ENCODE assay signal across 8 cellular contexts in the genomic region with DNA sequence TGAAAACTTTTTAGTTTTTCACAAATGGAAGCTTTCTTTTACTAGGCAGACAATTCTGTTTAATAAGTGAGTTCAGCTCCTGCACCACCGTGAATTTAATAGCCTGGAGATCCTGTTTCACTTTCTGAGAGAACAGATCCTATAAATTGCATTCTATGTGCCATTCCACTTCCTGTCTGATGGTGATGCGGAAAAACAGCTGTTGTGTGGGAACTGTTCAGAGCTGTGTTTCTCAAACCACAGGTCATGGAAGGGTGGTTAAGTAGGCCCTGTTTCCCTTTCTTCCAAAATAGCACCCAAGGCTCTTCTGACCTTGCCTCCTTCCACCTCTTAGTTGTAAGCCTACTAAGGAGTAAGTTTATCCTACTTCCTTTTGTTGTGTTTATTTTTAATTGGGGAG.
DNase-seq lines count a peak whose midpoint lies in the region; ATAC-seq and TF ChIP-seq lines count a peak whose summit lies in the region.

No MANE protein-coding gene starts in this region.

- BruUV-seq in mammary epithelial cell (replicated peaks; lab: Mats Ljungman, UMichigan) = no TSS peak

- DNase-seq in Caki2 (ENCODE audit: low read depth) (peak; percentile 30), mammary epithelial cell (peak; percentile 63), putamen (ENCODE audit: low spot score) (peak; percentile 21), NCI-H187 (lab: John Stamatoyannopoulos, UW) (no peak), inferior parietal cortex (ENCODE audit: extremely low spot score) (no peak)
- no peak for DNase-seq in activated CD8-positive, alpha-beta memory T cell treated with anti-CD3 and anti-CD28 coated beads, Interleukin-2, amount 50 U/mL, for 48 hours

- H3K27ac ChIP-seq in mammary epithelial cell (ENCODE audit: insufficient read depth, low read depth, low read length) = no peak overlapping the region

- H3K9ac ChIP-seq in mammary epithelial cell (ENCODE audit: insufficient read depth, low read length) = no peak overlapping the region

- intact Hi-C loops in mammary epithelial cell (cut with micrococcal nuclease) = loop anchor here (5.0 to 10.0 kb wide), 3 partner anchors 212 to 350 kb away; no protein-coding TSS in a partner anchor

- H3K36me3 ChIP-seq in mammary epithelial cell (ENCODE audit: insufficient read depth, low read length) = no peaks in the 10 kb centered on the region

- H3K27me3 ChIP-seq in mammary epithelial cell (ENCODE audit: insufficient read depth, low read length) = no peaks in the 10 kb centered on the region

- dilution Hi-C loops in mammary epithelial cell (cut with HindIII; ENCODE audit: low sequenced_read_pairs) = no loop called here

- H3K79me2 ChIP-seq in mammary epithelial cell (ENCODE audit: insufficient read depth, low read length) = no peaks in the 10 kb centered on the region

- CTCF ChIA-PET in mammary epithelial cell (lab: Charles Lee; ENCODE audit: low non-redundant PET) = no interaction called here

- peak; percentile 72 for ATAC-seq in GM21381 (IDR thresholded peaks at IDR 0.05; ENCODE audit: unreplicated experiment)
- peak; percentile 56 for ATAC-seq in HG03521 (IDR thresholded peaks at IDR 0.05; ENCODE audit: unreplicated experiment)

- in situ Hi-C loops in Caki2 (cut with HindIII; ENCODE audit: low pct_unique_long_range_greater_than_20kb, low sequenced_read_pairs) (no loop called here), mammary epithelial cell (cut with MboI; ENCODE audit: low sequenced_read_pairs in 2 of 2) (loop anchor here in 1 of 2 donors (25.0 kb wide), 1 partner anchor 1205 kb away; no protein-coding TSS in a partner anchor)

- peak overlapping the region; percentile 38 for H2AFZ ChIP-seq in mammary epithelial cell (ENCODE audit: low read depth, low read length)

- no peak overlapping the region for H3K4me2 ChIP-seq in mammary epithelial cell (ENCODE audit: insufficient read depth, low read depth, low read length)

- H4K20me1 ChIP-seq in mammary epithelial cell (ENCODE audit: insufficient read depth, low read length) = no peaks in the 10 kb centered on the region

- H3K4me1 ChIP-seq in mammary epithelial cell (ENCODE audit: insufficient read depth, low read length) = no peaks in the 10 kb centered on the region

- TF ChIP-seq CTCF in mammary epithelial cell (conservative IDR thresholded peaks at IDR 0.05 in 1 of 2, IDR thresholded peaks at IDR 0.05 in 1 of 2; ENCODE audit: extremely low read depth in 1 of 2, insufficient read depth in 1 of 2, low read depth in 1 of 2, low read length in 2 of 2) = no peak

- no peaks in the 10 kb centered on the region for H3K9me3 ChIP-seq in mammary epithelial cell (replicated peaks; ENCODE audit: insufficient read depth, low read length)

- 81% methylated on average over 2 of the region's 2 CpGs for WGBS in mammary epithelial cell (ENCODE audit: low coverage, missing lambda C conversion rate)

- H3K4me3 ChIP-seq in mammary epithelial cell (replicated peaks in 1 of 3; ENCODE audit: insufficient read depth in 1 of 3, low read depth in 2 of 3, low read length in 3 of 3) = no peak overlapping the region

Comparison
In these comparisons a context has a peak if more than half of its experiments do, and no peak if none do; other contexts are left out.
1. DNase-seq: peak in Caki2 (single experiment), mammary epithelial cell (single experiment) and putamen (single experiment); none in NCI-H187 (0 of 2), inferior parietal cortex (single experiment) and activated CD8-positive, alpha-beta memory T cell treated with anti-CD3 and anti-CD28 coated beads, Interleukin-2, amount 50 U/mL, for 48 hours (single experiment).